Comparison of ENCODE assay signal across 16 cellular contexts in the genomic region with DNA sequence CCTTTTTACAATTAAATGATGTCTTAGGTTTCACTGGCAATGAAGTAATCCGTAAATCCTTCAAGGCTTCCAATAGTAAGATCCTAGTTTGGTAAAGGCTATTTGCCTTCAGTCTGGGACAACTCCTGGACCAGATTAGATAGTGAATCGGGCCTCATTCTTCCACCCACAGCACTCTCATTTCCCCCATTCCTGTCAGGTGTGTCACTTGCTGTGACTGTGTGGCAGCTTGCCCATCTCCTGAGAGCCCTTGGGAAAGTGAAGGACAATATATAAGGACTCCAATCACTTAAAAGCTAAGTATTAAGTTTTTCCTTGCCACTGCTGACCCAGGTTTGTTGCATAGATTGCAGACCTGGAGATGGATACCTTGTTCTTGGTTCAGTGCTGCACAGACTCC. TPM values are rescaled to one million over a fixed set of nuclear protein-coding genes. Genes with fewer than 3 reads are reported as not detected.
A peak's percentile ranks its signal among the peaks of the same experiment; 100 is the strongest.
DNase-seq lines count a peak whose midpoint lies in the region; ATAC-seq and TF ChIP-seq lines count a peak whose summit lies in the region.
"Had no signal": no experiment of that assay in that cellular context is flagged by ENCODE, and none has a peak within 500 bp of the region (broad histone marks: within the 10 kb centered on the region; RNA-seq: fewer than 3 reads in every experiment).

No MANE protein-coding gene starts in this region.

- H3K27me3 ChIP-seq in HCT116 (ENCODE audit: insufficient read depth, low read length) (no peaks in the 10 kb centered on the region), WERI-Rb-1 (ENCODE audit: insufficient read depth, low read depth, severe bottlenecking) (no peaks in the 10 kb centered on the region), hepatocyte (no peaks in the 10 kb centered on the region), thyroid gland (no peaks in the 10 kb centered on the region)

- intact Hi-C loops in HCT116 (cut with micrococcal nuclease) (no loop called here), thyroid gland (cut with DNase I) (no loop called here)

- no TSS peak for BruUV-seq in HCT116 (replicated peaks; lab: Mats Ljungman, UMichigan)

- POLR2A ChIA-PET in HCT116 (lab: Charles Lee), result no interaction called here

- peak; percentile 81 for ATAC-seq in HCT116
- no peak for ATAC-seq in HG03354 (IDR thresholded peaks at IDR 0.05; ENCODE audit: poor library complexity, severe bottlenecking, unreplicated experiment)
- no peak for ATAC-seq in HG02870 (IDR thresholded peaks at IDR 0.05; ENCODE audit: unreplicated experiment)
- ATAC-seq: naive thymus-derived CD8-positive, alpha-beta T cell had no signal

- no peaks in the 10 kb centered on the region for H3K79me2 ChIP-seq in HCT116 (ENCODE audit: insufficient read depth, low read length)
- H3K79me2 ChIP-seq in hepatocyte, result peaks cover 32% of the 10 kb centered on the region

- H3K4me3 ChIP-seq in HCT116 (replicated peaks in 1 of 2; ENCODE audit: low read depth in 1 of 2, low read length in 2 of 2), result peak overlapping the region in 1 of 2 experiments; percentile 28; a peak in 2 of 4 replicates
- H3K4me3 ChIP-seq in WERI-Rb-1 (ENCODE audit: low read depth, low read length), result no peak overlapping the region
- no peak overlapping the region for H3K4me3 ChIP-seq in hepatocyte
- H3K4me3 ChIP-seq in thyroid gland (replicated peaks in 1 of 3), result no peak overlapping the region
- H3K4me3 ChIP-seq: SJSA1 had no signal

- H2AFZ ChIP-seq in HCT116 (ENCODE audit: low read depth, low read length, poor library complexity, severe bottlenecking), result peak overlapping the region; percentile 97
- no peak overlapping the region for H2AFZ ChIP-seq in hepatocyte

- no peak for TF ChIP-seq RAD21 in HCT116 (IDR thresholded peaks at IDR 0.05; ENCODE audit: low read depth)

- H4K20me1 ChIP-seq in HCT116 (ENCODE audit: insufficient read depth), result no peaks in the 10 kb centered on the region
- H4K20me1 ChIP-seq in hepatocyte (ENCODE audit: insufficient read depth, poor library complexity, severe bottlenecking), result no peaks in the 10 kb centered on the region

- RAD21 ChIA-PET in HCT116 (lab: Charles Lee; ENCODE audit: low non-redundant PET in 1 of 2, low total read pairs in 2 of 2, uncharacterized antibody in 2 of 2, unreplicated experiment in 2 of 2), result no interaction called here

- peak overlapping the region; percentile 29; the same call in 1 of the 2 replicates for H3K9ac ChIP-seq in HCT116 (ENCODE audit: low read length)

- 50% methylated on average over 2 of the region's 2 CpGs for WGBS in hepatocyte (ENCODE audit: low lambda C conversion rate, missing lambda C conversion rate)
- 50 to 62% methylated on average over 2 of the region's 2 CpGs for WGBS in thyroid gland, 2 donors

- no peaks in the 10 kb centered on the region for H3K36me3 ChIP-seq in HCT116 (ENCODE audit: control insufficient read depth in 1 of 2, insufficient read depth in 2 of 2, low read length in 2 of 2)
- H3K36me3 ChIP-seq in WERI-Rb-1, result no peaks in the 10 kb centered on the region
- no peaks in the 10 kb centered on the region for H3K36me3 ChIP-seq in hepatocyte (replicated peaks; ENCODE audit: insufficient read depth, low read depth)
- H3K36me3 ChIP-seq in thyroid gland, result no peaks in the 10 kb centered on the region
- H3K36me3 ChIP-seq: SJSA1 had no signal

- TF ChIP-seq POLR2A in HCT116 (IDR thresholded peaks at IDR 0.05; ENCODE audit: borderline replicate concordance, extremely low read depth, insufficient read depth, insufficient read length) (no peak), thyroid gland (IDR thresholded peaks at IDR 0.05) (peak in 1 of 2 donors; percentile 9)

- peak; percentile 56 for DNase-seq in HCT116 (ENCODE audit: low read depth, low spot score)
- DNase-seq in WERI-Rb-1, result peak; percentile 48
- no peak for DNase-seq in hepatocyte (ENCODE audit: low spot score)
- peak; percentile 92 to 95 for DNase-seq in thyroid gland
- DNase-seq in globus pallidus (ENCODE audit: low spot score), result no peak
- DNase-seq in NK-92 (lab: John Stamatoyannopoulos, UW; ENCODE audit: unreplicated experiment), result no peak
- DNase-seq: activated naive CD4-positive, alpha-beta T cell treated with anti-CD3 and anti-CD28 coated beads for 36 hours; CD8-positive, alpha-beta memory T cell; cortex of kidney; KBM-7; naive thymus-derived CD8-positive, alpha-beta T cell; NCI-H1694; NCI-H82 had no signal

- H3K9me3 ChIP-seq in HCT116 (ENCODE audit: control insufficient read depth in 1 of 2, insufficient read depth in 1 of 2, low read depth in 1 of 2, low read length in 2 of 2) (no peaks in the 10 kb centered on the region), WERI-Rb-1 (ENCODE audit: severe bottlenecking) (no peaks in the 10 kb centered on the region), hepatocyte (ENCODE audit: low read depth) (no peaks in the 10 kb centered on the region), thyroid gland (no peaks in the 10 kb centered on the region)
- H3K9me3 ChIP-seq: SJSA1 had no signal

- H3K27ac ChIP-seq in HCT116 (ENCODE audit: low read depth, low read length) (no peak overlapping the region), WERI-Rb-1 (no peak overlapping the region), hepatocyte (peak overlapping the region; percentile 68), thyroid gland (peak overlapping the region; percentile 50 to 83 (median 78))
- H3K27ac ChIP-seq: SJSA1 had no signal

- peaks cover 13 to 30% of the 10 kb centered on the region in 2 experiments for H3K4me1 ChIP-seq in HCT116 (ENCODE audit: control insufficient read depth in 1 of 2, insufficient read depth in 2 of 2, low read length in 2 of 2)
- H3K4me1 ChIP-seq in hepatocyte (ENCODE audit: insufficient read depth), result peaks cover 25% of the 10 kb centered on the region
- H3K4me1 ChIP-seq in thyroid gland, result peaks cover 11 to 20% of the 10 kb centered on the region in 2 donors

- TF ChIP-seq CTCF in HCT116 (IDR thresholded peaks at IDR 0.05 in 2 of 3, conservative IDR thresholded peaks at IDR 0.05 in 1 of 3; ENCODE audit: borderline replicate concordance in 1 of 3, insufficient read depth in 1 of 3, low read depth in 2 of 3, low read length in 2 of 3), result no peak
- no peak for TF ChIP-seq CTCF in WERI-Rb-1 (IDR thresholded peaks at IDR 0.05; ENCODE audit: low read depth, low read length)
- TF ChIP-seq CTCF in hepatocyte (IDR thresholded peaks at IDR 0.05; ENCODE audit: poor library complexity), result no peak
- no peak for TF ChIP-seq CTCF in thyroid gland (IDR thresholded peaks at IDR 0.05)

- H3K9me2 ChIP-seq in HCT116 (ENCODE audit: insufficient read depth) (no peaks in the 10 kb centered on the region), hepatocyte (replicated peaks; ENCODE audit: insufficient read depth) (no peaks in the 10 kb centered on the region)

- H3K4me2 ChIP-seq in HCT116 (ENCODE audit: low read length) (peak overlapping the region; percentile 61), hepatocyte (peak overlapping the region; percentile 9)

- CTCF ChIA-PET in HCT116 (lab: Charles Lee), result interaction anchor here (0.7 to 1.3 kb wide), 2 partner anchors 10 to 79 kb away, joined by 3 read pairs; no protein-coding TSS in a partner anchor

TF ChIP-seq in HCT116, 20 proteins besides CTCF, POLR2A, EP300 and RAD21 (continues in another document):
- no peak for TF ChIP-seq ZNF274 (IDR thresholded peaks at IDR 0.05; ENCODE audit: low read depth, low read length)
- TF ChIP-seq ELF1 (IDR thresholded peaks at IDR 0.05; ENCODE audit: borderline replicate concordance, low read depth), result no peak
- peak; percentile 47; the same call in 1 of the 2 replicates for TF ChIP-seq POLR2AphosphoS5 (IDR thresholded peaks at IDR 0.05; ENCODE audit: low read depth, low read length)
- TF ChIP-seq EGR1 (IDR thresholded peaks at IDR 0.05; ENCODE audit: low read depth), result peak; percentile 38; the same call in 1 of the 2 replicates
- TF ChIP-seq EZH2 (IDR thresholded peaks at IDR 0.05), result no peak
- no peak for TF ChIP-seq CEBPB (IDR thresholded peaks at IDR 0.05; ENCODE audit: low read depth)
- TF ChIP-seq SP1 (IDR thresholded peaks at IDR 0.05; ENCODE audit: low read depth), result peak; percentile 46; the same call in 1 of the 2 replicates
- TF ChIP-seq FOSL1 (IDR thresholded peaks at IDR 0.05; ENCODE audit: low read depth), result peak; percentile 68
- peak; percentile 67 for TF ChIP-seq JUND (IDR thresholded peaks at IDR 0.05)
- TF ChIP-seq SRF (IDR thresholded peaks at IDR 0.05; ENCODE audit: low read depth), result no peak
- TF ChIP-seq, protein P1, sequence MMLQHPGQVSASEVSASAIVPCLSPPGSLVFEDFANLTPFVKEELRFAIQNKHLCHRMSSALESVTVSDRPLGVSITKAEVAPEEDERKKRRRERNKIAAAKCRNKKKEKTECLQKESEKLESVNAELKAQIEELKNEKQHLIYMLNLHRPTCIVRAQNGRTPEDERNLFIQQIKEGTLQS (IDR thresholded peaks at IDR 0.05), result no peak
- TF ChIP-seq CBX3 (IDR thresholded peaks at IDR 0.05; ENCODE audit: low read depth), result peak; percentile 35; the same call in 1 of the 2 replicates
- TF ChIP-seq, protein P2, sequence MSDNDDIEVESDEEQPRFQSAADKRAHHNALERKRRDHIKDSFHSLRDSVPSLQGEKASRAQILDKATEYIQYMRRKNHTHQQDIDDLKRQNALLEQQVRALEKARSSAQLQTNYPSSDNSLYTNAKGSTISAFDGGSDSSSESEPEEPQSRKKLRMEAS (IDR thresholded peaks at IDR 0.05), result no peak
- no peak for TF ChIP-seq EZH2phosphoT487 (IDR thresholded peaks at IDR 0.05; ENCODE audit: borderline replicate concordance)

RNA-seq across cellular contexts. Expression of a gene that starts 3.3 kb away (rescaled TPM):
- total RNA-seq in HCT116 (2021; ENCODE audit: unreplicated experiment), result 1.3 TPM
- 0.05 and 0.12 TPM in 2 replicates for polyA plus RNA-seq in HCT116 (2012)
- 88.8 and 89.8 TPM in 2 replicates for total RNA-seq in hepatocyte
- 27.2 and 30.9 TPM in 2 replicates for polyA plus RNA-seq in hepatocyte
- 10 to 100 TPM; 16.0 to 27.9 (median 19.9) TPM for total RNA-seq in thyroid gland
- total RNA-seq: activated naive CD4-positive, alpha-beta T cell treated with anti-CD3 and anti-CD28 coated beads for 36 hours had no signal
- polyA plus RNA-seq: CD8-positive, alpha-beta memory T cell; naive thymus-derived CD8-positive, alpha-beta T cell had no signal

RNA-seq across cellular contexts. Expression of a gene that starts 34.2 kb away (rescaled TPM):
- total RNA-seq in HCT116 (2021; ENCODE audit: unreplicated experiment) (12.9 TPM), hepatocyte (58.9 and 68.5 TPM in 2 replicates), thyroid gland (10 to 100 TPM; 22.1 to 34.9 (median 29.6) TPM)
- 8.4 and 8.5 TPM in 2 replicates for polyA plus RNA-seq in HCT116 (2012)
- polyA plus RNA-seq in hepatocyte, result 17.5 and 18.4 TPM in 2 replicates
- total RNA-seq: naive thymus-derived CD8-positive, alpha-beta T cell had no signal
- polyA plus RNA-seq: CD8-positive, alpha-beta memory T cell; naive thymus-derived CD8-positive, alpha-beta T cell had no signal

Comparison
In these comparisons a context has a peak if more than half of its experiments do, and no peak if none do; other contexts are left out.
1. DNase-seq: peak in HCT116 (single experiment), WERI-Rb-1 (single experiment) and thyroid gland (2 of 2); none in hepatocyte (single experiment), globus pallidus (single experiment) and NK-92 (single experiment).
2. H3K27ac ChIP-seq: peak in hepatocyte (single experiment) and thyroid gland (3 of 3); none in HCT116 (single experiment) and WERI-Rb-1 (single experiment).